Comparison of ENCODE assay signal across 8 cellular contexts in the genomic region with DNA sequence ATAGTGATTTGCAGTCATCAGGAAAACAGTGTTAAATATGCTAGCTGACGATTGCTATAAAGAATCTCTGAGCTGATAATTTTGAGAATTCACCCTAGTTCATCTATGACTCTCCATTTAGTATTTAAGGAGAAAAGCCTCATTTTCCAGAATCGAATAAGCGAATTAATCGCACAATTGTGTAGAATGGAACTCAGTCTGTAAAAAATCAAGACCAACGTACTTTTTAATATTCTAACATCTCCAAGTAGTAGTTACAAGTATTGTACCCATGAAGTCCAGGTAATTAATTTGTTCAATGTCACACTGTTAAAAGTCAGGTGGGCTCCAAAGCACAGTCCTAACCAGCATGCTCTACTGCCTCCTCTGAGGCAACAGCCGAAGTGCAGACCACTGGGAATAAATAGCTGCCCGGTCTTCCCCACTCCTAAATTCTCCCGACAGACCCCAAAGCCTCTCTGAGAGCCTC. TPM values are rescaled to one million over a fixed set of nuclear protein-coding genes. Genes with fewer than 3 reads are reported as not detected.
A peak's percentile ranks its signal among the peaks of the same experiment; 100 is the strongest.
DNase-seq lines count a peak whose midpoint lies in the region; ATAC-seq and TF ChIP-seq lines count a peak whose summit lies in the region.

No MANE protein-coding gene starts in this region.

- H3K9me3 ChIP-seq in GM23248 (ENCODE audit: low read depth) (no peaks in the 10 kb centered on the region), PC-9 (ENCODE audit: insufficient read depth, low read depth) (no peaks in the 10 kb centered on the region), smooth muscle cell (replicated peaks; ENCODE audit: low read depth) (no peaks in the 10 kb centered on the region)

- TF ChIP-seq CTCF in GM10248 (IDR thresholded peaks at IDR 0.05; ENCODE audit: control extremely low read depth, extremely low read depth, low read depth, missing control alignments), result peak; percentile 18
- no peak for TF ChIP-seq CTCF in PC-9 (conservative IDR thresholded peaks at IDR 0.05)
- no peak for TF ChIP-seq CTCF in fibroblast of pulmonary artery (IDR thresholded peaks at IDR 0.05; ENCODE audit: low read length, missing control alignments)
- no peak for TF ChIP-seq CTCF in smooth muscle cell (IDR thresholded peaks at IDR 0.05; ENCODE audit: borderline replicate concordance, insufficient read depth, poor library complexity, severe bottlenecking)

- CTCF ChIA-PET in GM10248 (lab: Yijun Ruan, JAX) (interaction anchor here (0.8 to 4.8 kb wide), 29 partner anchors 10 to 350 kb away, joined by 3 to 40 read pairs (median 5); a partner anchor contains a TSS), PC-9 (lab: Charles Lee) (no interaction called here)

- intact Hi-C loops in PC-9 (cut with micrococcal nuclease; ENCODE audit: unreplicated experiment), result loop anchor here (2.0 to 10.0 kb wide), 2 partner anchors 159 to 185 kb away; a partner anchor contains a TSS

- POLR2A ChIA-PET in GM10248 (lab: Yijun Ruan, JAX), result no interaction called here
- POLR2A ChIA-PET in PC-9 (lab: Charles Lee; ENCODE audit: unreplicated experiment), result interaction anchor here (0.6 to 0.7 kb wide), 4 partner anchors 100 to 1904 kb away, joined by 3 to 5 read pairs (median 4); a partner anchor contains a TSS

- H3F3A ChIP-seq in GM23248 (ENCODE audit: insufficient read depth) (0 out of 2 replicates have a peak, but pooled peaks cover 9% of the 10 kb centered on the region), PC-9 (ENCODE audit: insufficient read depth, low read depth) (peaks cover 14% of the 10 kb centered on the region), smooth muscle cell (ENCODE audit: low read depth) (no peaks in the 10 kb centered on the region)

- in situ Hi-C loops in GM23248 (cut with MboI), result no loop called here

- H3K27ac ChIP-seq in GM23248 (peak overlapping the region; percentile 60), PC-9 (no peak overlapping the region), smooth muscle cell (ENCODE audit: low read depth) (peak overlapping the region; percentile 33)

- no peaks in the 10 kb centered on the region for H4K20me1 ChIP-seq in GM23248 (ENCODE audit: insufficient read depth)
- H4K20me1 ChIP-seq in PC-9 (ENCODE audit: insufficient read depth), result no peaks in the 10 kb centered on the region
- H4K20me1 ChIP-seq in smooth muscle cell (ENCODE audit: low read depth), result no peaks in the 10 kb centered on the region

- ATAC-seq in esophagus mucosa, result no peak

- DNase-seq in GM10248 (ENCODE audit: extremely low spot score) (no peak), GM23248 (no peak), PC-9 (no peak), fibroblast of pulmonary artery (ENCODE audit: low read depth) (no peak), smooth muscle cell (lab: John Stamatoyannopoulos, UW; ENCODE audit: unreplicated experiment) (no peak), epidermal melanocyte (ENCODE audit: insufficient read length, low spot score) (no peak), dermis blood vessel endothelial cell (no peak)

- H3K36me3 ChIP-seq in GM23248 (ENCODE audit: low read depth) (peaks cover 3% of the 10 kb centered on the region; the same call in 1 of the 2 replicates), PC-9 (ENCODE audit: low read depth) (0 out of 2 replicates have a peak, but pooled peaks cover 8% of the 10 kb centered on the region), smooth muscle cell (ENCODE audit: low read depth) (no peaks in the 10 kb centered on the region)

- 38 to 41% methylated on average over 8 of the region's 8 CpGs for WGBS in GM23248 (ENCODE audit: low coverage in 1 of 2, low lambda C conversion rate in 2 of 2, missing lambda C conversion rate in 2 of 2), 2 experiments
- WGBS in smooth muscle cell (ENCODE audit: low lambda C conversion rate), result 61% methylated on average over 8 of the region's 8 CpGs

- no TSS peak for BruUV-seq in PC-9 (replicated peaks; lab: Mats Ljungman, UMichigan)

- no peaks in the 10 kb centered on the region for H3K9me2 ChIP-seq in GM23248 (ENCODE audit: insufficient read depth)
- H3K9me2 ChIP-seq in PC-9 (ENCODE audit: insufficient read depth), result no peaks in the 10 kb centered on the region

- H3K9ac ChIP-seq in GM23248, result peak overlapping the region; percentile 83
- H3K9ac ChIP-seq in smooth muscle cell (ENCODE audit: low read depth), result peak overlapping the region; percentile 79

- H3K4me2 ChIP-seq in GM23248 (ENCODE audit: unreplicated experiment), result peak overlapping the region; percentile 95
- peak overlapping the region; percentile 85 for H3K4me2 ChIP-seq in PC-9
- H3K4me2 ChIP-seq in smooth muscle cell, result peak overlapping the region; percentile 94

- H3K4me1 ChIP-seq in GM23248 (ENCODE audit: insufficient read depth) (peaks cover 4% of the 10 kb centered on the region; the same call in 1 of the 2 replicates), PC-9 (replicated peaks; ENCODE audit: insufficient read depth) (peaks cover 18% of the 10 kb centered on the region), smooth muscle cell (ENCODE audit: low read depth) (peaks cover 16% of the 10 kb centered on the region)

- peak overlapping the region; percentile 86 for H3K4me3 ChIP-seq in GM23248
- peak overlapping the region; percentile 75 for H3K4me3 ChIP-seq in PC-9
- peak overlapping the region; percentile 85 for H3K4me3 ChIP-seq in fibroblast of pulmonary artery (replicated peaks; ENCODE audit: low read depth, low read length)
- peak overlapping the region; percentile 91 for H3K4me3 ChIP-seq in smooth muscle cell

- H3K79me2 ChIP-seq in GM23248 (ENCODE audit: insufficient read depth) (peaks cover 14% of the 10 kb centered on the region), PC-9 (ENCODE audit: low read depth) (peaks cover 25% of the 10 kb centered on the region), smooth muscle cell (ENCODE audit: low read depth) (peaks cover 29% of the 10 kb centered on the region)

- H2AFZ ChIP-seq in GM23248, result peak overlapping the region; percentile 97
- peak overlapping the region; percentile 92 for H2AFZ ChIP-seq in PC-9
- peak overlapping the region; percentile 60 for H2AFZ ChIP-seq in smooth muscle cell (ENCODE audit: low read depth)

- no peaks in the 10 kb centered on the region for H3K27me3 ChIP-seq in GM23248 (replicated peaks; ENCODE audit: insufficient read depth)
- no peaks in the 10 kb centered on the region for H3K27me3 ChIP-seq in PC-9 (ENCODE audit: insufficient read depth, low read depth)
- H3K27me3 ChIP-seq in smooth muscle cell (ENCODE audit: low read depth), result no peaks in the 10 kb centered on the region

RNA-seq across cellular contexts. Expression of a gene that starts 0.4 kb away (rescaled TPM):
- total RNA-seq in GM23248 (2014; rRNA removed; shearing (Covaris generic)), result 2.4 TPM in 2 replicates
- 1.4 and 1.5 TPM in 2 replicates for polyA plus RNA-seq in GM23248 (2016; fragmentation: Nextera tagmentation; extraction: Ambion mirVana)
- total RNA-seq in PC-9 (2021), result 3.2 and 4.3 TPM in 2 replicates
- total RNA-seq in smooth muscle cell, result 2.5 and 5.1 TPM in 2 replicates
- 0.23 and 0.48 TPM in 2 replicates for polyA plus RNA-seq in smooth muscle cell
- 1.6 and 1.7 TPM in 2 replicates for total RNA-seq in dermis blood vessel endothelial cell
- 0.84 TPM for total RNA-seq in esophagus mucosa
